ENCODE assay signal across 2 cellular contexts in the genomic region with DNA sequence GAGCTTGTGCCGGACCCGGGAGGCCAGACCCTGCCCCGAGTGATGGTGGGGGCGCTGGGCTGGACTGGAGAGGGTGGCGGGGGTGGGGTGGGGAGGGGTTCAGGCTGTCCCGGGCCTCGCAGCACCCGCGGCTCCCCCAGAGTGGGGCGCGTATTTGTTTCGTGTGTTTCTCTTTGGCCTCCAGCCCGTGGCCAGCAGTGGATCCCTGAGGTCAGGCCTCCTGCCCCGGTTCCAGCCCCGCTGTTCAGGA.
TF ChIP-seq lines count a peak whose summit lies in the region.

No MANE protein-coding gene starts in this region.

TF ChIP-seq in SK-N-SH, 30 proteins besides CTCF, POLR2A, EP300 and RAD21 (continued from another document):
- TF ChIP-seq USF2 (IDR thresholded peaks at IDR 0.05; ENCODE audit: borderline replicate concordance, low read depth, low read length) (no peak), JUND (IDR thresholded peaks at IDR 0.05) (no peak), FOSL2 (IDR thresholded peaks at IDR 0.05; ENCODE audit: borderline replicate concordance, low read depth) (no peak), MEF2A (IDR thresholded peaks at IDR 0.05; ENCODE audit: borderline replicate concordance, low read depth) (no peak), RXRA (IDR thresholded peaks at IDR 0.05; ENCODE audit: borderline replicate concordance, low read depth) (no peak), MAX (IDR thresholded peaks at IDR 0.05; ENCODE audit: low read depth) (no peak), TAF1 (IDR thresholded peaks at IDR 0.05; ENCODE audit: borderline replicate concordance, low read depth, low read length) (no peak)
- TF ChIP-seq, protein P1, sequence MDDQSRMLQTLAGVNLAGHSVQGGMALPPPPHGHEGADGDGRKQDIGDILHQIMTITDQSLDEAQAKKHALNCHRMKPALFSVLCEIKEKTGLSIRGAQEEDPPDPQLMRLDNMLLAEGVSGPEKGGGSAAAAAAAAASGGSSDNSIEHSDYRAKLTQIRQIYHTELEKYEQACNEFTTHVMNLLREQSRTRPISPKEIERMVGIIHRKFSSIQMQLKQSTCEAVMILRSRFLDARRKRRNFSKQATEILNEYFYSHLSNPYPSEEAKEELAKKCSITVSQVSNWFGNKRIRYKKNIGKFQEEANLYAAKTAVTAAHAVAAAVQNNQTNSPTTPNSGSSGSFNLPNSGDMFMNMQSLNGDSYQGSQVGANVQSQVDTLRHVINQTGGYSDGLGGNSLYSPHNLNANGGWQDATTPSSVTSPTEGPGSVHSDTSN (IDR thresholded peaks at IDR 0.05), result no peak
- TF ChIP-seq, protein P2, sequence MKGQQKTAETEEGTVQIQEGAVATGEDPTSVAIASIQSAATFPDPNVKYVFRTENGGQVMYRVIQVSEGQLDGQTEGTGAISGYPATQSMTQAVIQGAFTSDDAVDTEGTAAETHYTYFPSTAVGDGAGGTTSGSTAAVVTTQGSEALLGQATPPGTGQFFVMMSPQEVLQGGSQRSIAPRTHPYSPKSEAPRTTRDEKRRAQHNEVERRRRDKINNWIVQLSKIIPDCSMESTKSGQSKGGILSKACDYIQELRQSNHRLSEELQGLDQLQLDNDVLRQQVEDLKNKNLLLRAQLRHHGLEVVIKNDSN (IDR thresholded peaks at IDR 0.05; ENCODE audit: borderline replicate concordance, low read depth), result no peak
TF ChIP-seq in SK-N-SH: peak in this region for 0.

TF ChIP-seq in SK-N-SH treated with all-trans-retinoic acid at 6 μM for 48 hours, 23 proteins besides CTCF, POLR2A, EP300 and RAD21 (continued from another document):
- TF ChIP-seq TSHZ2 (CRISPR knock-in tag; IDR thresholded peaks at IDR 0.05) (no peak), ZC3H10 (CRISPR knock-in tag; IDR thresholded peaks at IDR 0.05) (no peak), RARB (CRISPR knock-in tag; IDR thresholded peaks at IDR 0.05) (no peak), ISL1 (CRISPR knock-in tag; IDR thresholded peaks at IDR 0.05) (no peak), POU6F1 (CRISPR knock-in tag; IDR thresholded peaks at IDR 0.05; ENCODE audit: borderline replicate concordance, low read depth) (no peak), BACH2 (CRISPR knock-in tag; IDR thresholded peaks at IDR 0.05; ENCODE audit: borderline replicate concordance) (no peak), PPARA (CRISPR knock-in tag; IDR thresholded peaks at IDR 0.05; ENCODE audit: borderline replicate concordance) (no peak), ARNTL (CRISPR knock-in tag; IDR thresholded peaks at IDR 0.05; ENCODE audit: borderline replicate concordance, low read depth) (no peak), SNAI2 (CRISPR knock-in tag; IDR thresholded peaks at IDR 0.05) (no peak), TOX (CRISPR knock-in tag; IDR thresholded peaks at IDR 0.05; ENCODE audit: borderline replicate concordance) (no peak), ZNF8 (CRISPR knock-in tag; IDR thresholded peaks at IDR 0.05) (no peak), CSDC2 (CRISPR knock-in tag; IDR thresholded peaks at IDR 0.05) (no peak), ZNF70 (CRISPR knock-in tag; IDR thresholded peaks at IDR 0.05) (no peak), ZFP30 (CRISPR knock-in tag; IDR thresholded peaks at IDR 0.05) (no peak)
- TF ChIP-seq, protein P3, sequence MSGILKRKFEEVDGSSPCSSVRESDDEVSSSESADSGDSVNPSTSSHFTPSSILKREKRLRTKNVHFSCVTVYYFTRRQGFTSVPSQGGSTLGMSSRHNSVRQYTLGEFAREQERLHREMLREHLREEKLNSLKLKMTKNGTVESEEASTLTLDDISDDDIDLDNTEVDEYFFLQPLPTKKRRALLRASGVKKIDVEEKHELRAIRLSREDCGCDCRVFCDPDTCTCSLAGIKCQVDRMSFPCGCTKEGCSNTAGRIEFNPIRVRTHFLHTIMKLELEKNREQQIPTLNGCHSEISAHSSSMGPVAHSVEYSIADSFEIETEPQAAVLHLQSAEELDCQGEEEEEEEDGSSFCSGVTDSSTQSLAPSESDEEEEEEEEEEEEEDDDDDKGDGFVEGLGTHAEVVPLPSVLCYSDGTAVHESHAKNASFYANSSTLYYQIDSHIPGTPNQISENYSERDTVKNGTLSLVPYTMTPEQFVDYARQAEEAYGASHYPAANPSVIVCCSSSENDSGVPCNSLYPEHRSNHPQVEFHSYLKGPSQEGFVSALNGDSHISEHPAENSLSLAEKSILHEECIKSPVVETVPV (CRISPR knock-in tag; IDR thresholded peaks at IDR 0.05), result no peak
- TF ChIP-seq, protein P4, sequence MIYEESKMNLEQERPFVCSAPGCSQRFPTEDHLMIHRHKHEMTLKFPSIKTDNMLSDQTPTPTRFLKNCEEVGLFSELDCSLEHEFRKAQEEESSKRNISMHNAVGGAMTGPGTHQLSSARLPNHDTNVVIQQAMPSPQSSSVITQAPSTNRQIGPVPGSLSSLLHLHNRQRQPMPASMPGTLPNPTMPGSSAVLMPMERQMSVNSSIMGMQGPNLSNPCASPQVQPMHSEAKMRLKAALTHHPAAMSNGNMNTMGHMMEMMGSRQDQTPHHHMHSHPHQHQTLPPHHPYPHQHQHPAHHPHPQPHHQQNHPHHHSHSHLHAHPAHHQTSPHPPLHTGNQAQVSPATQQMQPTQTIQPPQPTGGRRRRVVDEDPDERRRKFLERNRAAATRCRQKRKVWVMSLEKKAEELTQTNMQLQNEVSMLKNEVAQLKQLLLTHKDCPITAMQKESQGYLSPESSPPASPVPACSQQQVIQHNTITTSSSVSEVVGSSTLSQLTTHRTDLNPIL (CRISPR knock-in tag; IDR thresholded peaks at IDR 0.05; ENCODE audit: low read depth), result no peak
